8 cellular contexts compared by ENCODE assay signal in the genomic region with DNA sequence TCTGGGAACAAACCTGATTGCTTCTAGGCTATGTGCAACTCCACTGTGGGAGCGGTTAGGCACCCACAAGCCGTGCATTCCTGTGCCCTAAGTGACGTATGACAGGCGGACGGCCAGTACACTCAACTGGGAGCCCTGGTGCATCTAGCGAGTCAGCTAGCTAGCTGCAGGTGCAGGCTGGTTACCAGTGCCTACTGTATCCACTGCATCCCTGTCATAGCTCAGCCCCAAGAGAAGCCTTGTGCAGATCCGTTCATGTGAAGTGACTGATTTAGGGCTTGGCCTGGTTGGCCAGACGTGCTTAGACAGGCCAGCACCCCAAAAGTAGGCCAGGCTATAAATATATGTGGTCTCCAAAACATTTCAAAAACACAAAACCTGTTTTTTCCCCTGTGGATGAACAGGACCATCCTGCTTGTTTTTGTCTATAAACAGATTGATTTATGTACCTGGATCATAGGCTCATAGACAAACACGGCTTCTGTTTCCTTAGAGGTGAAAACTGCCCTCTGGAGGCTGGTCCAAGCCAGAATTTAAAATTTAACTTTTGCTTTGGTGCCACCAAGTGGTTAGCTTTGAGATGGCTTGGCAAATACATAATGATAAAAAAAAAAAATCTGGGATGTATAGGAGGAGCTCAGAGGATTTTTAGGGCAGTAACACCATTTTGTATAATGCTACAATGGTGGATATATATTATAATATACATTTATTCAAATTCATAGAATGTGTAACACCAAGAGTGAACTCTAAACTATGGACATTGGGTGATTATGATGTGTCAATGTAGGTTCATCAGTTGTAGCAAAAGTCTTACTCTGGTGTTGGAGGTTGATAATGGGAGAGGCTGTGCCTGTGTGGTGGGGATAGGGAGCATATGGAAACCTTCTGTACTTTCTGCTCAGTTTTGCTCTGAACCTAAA.
DNase-seq lines count a peak whose midpoint lies in the region; ATAC-seq, FAIRE-seq and TF ChIP-seq lines count a peak whose summit lies in the region.

No MANE protein-coding gene starts in this region.

- no peak for TF ChIP-seq POLR2A in HepG2 (IDR thresholded peaks at IDR 0.05; ENCODE audit: insufficient read depth in 1 of 2, low read depth in 2 of 2, low read length in 2 of 2)

- no peaks in the 10 kb centered on the region for H3K27me3 ChIP-seq in WERI-Rb-1 (ENCODE audit: insufficient read depth, low read depth, severe bottlenecking)
- H3K27me3 ChIP-seq in HepG2 (ENCODE audit: control insufficient read depth in 1 of 2, insufficient read depth in 2 of 2, low read length in 2 of 2): no peaks in the 10 kb centered on the region

- DNase-seq in C1 segment of cervical spinal cord (lab: John Stamatoyannopoulos, UW) (peak in 8 of 14 donors; percentile 12 to 43 (median 38)), NCI-H2171 treated with DMSO at 0.1 percent for 48 hours (lab: John Stamatoyannopoulos, UW) (peak; percentile 80), WERI-Rb-1 (peak; percentile 52), HepG2 (ENCODE audit: low spot score) (peak; percentile 75)
- DNase-seq in stimulated activated CD8-positive, alpha-beta memory T cell treated with anti-CD3 and anti-CD28 coated beads, Interleukin-15, amount 100 ng/mL, for 1 hour (ENCODE audit: low read depth): peak; percentile 26

- CTCF ChIA-PET in HepG2 (lab: Yijun Ruan, JAX; ENCODE audit: low intra/inter-chr PET ratio, low total read pairs): interaction anchor here (0.6 to 2.0 kb wide), 7 partner anchors 109 to 966 kb away, joined by 3 to 13 read pairs (median 3); no protein-coding TSS in a partner anchor

- peak; percentile 55; the same call in 1 of the 2 replicates for TF ChIP-seq CTCF in WERI-Rb-1 (IDR thresholded peaks at IDR 0.05; ENCODE audit: low read depth, low read length)
- peak; percentile 80 for TF ChIP-seq CTCF in HepG2 (CRISPR knock-in tag; IDR thresholded peaks at IDR 0.05)

- ATAC-seq in GM19023 (IDR thresholded peaks at IDR 0.05; ENCODE audit: unreplicated experiment) (peak; percentile 75), HG03135 (IDR thresholded peaks at IDR 0.05; ENCODE audit: unreplicated experiment) (peak; percentile 89), HepG2 (peak; percentile 87)

- intact Hi-C loops in HepG2 (cut with micrococcal nuclease; ENCODE audit: unreplicated experiment): loop anchor here (1.0 to 5.0 kb wide), 4 partner anchors 67 to 289 kb away; partner anchors contain the start of genes FUBP1 and GIPC2

- H4K20me1 ChIP-seq in HepG2 (ENCODE audit: insufficient read depth, low read length): no peaks in the 10 kb centered on the region

- H3K9ac ChIP-seq in HepG2 (ENCODE audit: insufficient read depth, low read depth, low read length): no peak overlapping the region

- H3K36me3 ChIP-seq in WERI-Rb-1: no peaks in the 10 kb centered on the region
- no peaks in the 10 kb centered on the region; a peak in 2 of 5 replicates for H3K36me3 ChIP-seq in HepG2 (replicated peaks in 1 of 2; ENCODE audit: control insufficient read depth in 1 of 2, insufficient read depth in 2 of 2, low read length in 2 of 2)

- no peak overlapping the region for H3K4me2 ChIP-seq in HepG2 (ENCODE audit: low read depth, low read length)

- H3K4me3 ChIP-seq in WERI-Rb-1 (ENCODE audit: low read depth, low read length) (no peak overlapping the region), HepG2 (replicated peaks in 1 of 3; ENCODE audit: insufficient read depth in 1 of 3, low read depth in 2 of 3, low read length in 3 of 3) (no peak overlapping the region)

- no peaks in the 10 kb centered on the region for H3K79me2 ChIP-seq in HepG2 (ENCODE audit: insufficient read depth, low read length)

- FAIRE-seq in colon (lab: Jason Lieb, UNC): peak; percentile 51
- no peak for FAIRE-seq in HepG2 (lab: Jason Lieb, UNC)

- H3K9me3 ChIP-seq in WERI-Rb-1 (ENCODE audit: severe bottlenecking) (no peaks in the 10 kb centered on the region), HepG2 (ENCODE audit: low read length) (no peaks in the 10 kb centered on the region)

- BruUV-seq in HepG2 (replicated peaks; lab: Mats Ljungman, UMichigan): no TSS peak

- peaks cover 25% of the 10 kb centered on the region for H3K4me1 ChIP-seq in HepG2 (ENCODE audit: insufficient read depth, low read length)

- H3K27ac ChIP-seq in WERI-Rb-1 (no peak overlapping the region), HepG2 (ENCODE audit: extremely low read length, insufficient read depth, low read length) (no peak overlapping the region)

- H2AFZ ChIP-seq in HepG2 (ENCODE audit: low read length): no peak overlapping the region

- TF ChIP-seq EP300 in HepG2 (IDR thresholded peaks at IDR 0.05; ENCODE audit: low read depth in 2 of 2, low read length in 2 of 2): no peak
- TF ChIP-seq EP300 in HepG2 (CRISPR knock-in tag; IDR thresholded peaks at IDR 0.05; ENCODE audit: borderline replicate concordance): no peak

- TF ChIP-seq RAD21 in HepG2 (CRISPR knock-in tag; IDR thresholded peaks at IDR 0.05): peak; percentile 75; the same call in 1 of the 2 replicates

- POLR2A ChIA-PET in HepG2 (lab: Yijun Ruan, JAX): interaction anchor here (1.0 to 2.3 kb wide), 2 partner anchors 110 to 132 kb away, joined by 3 to 13 read pairs; partner anchors contain the start of gene DNAJB4

- WGBS in HepG2 (ENCODE audit: low lambda C conversion rate): 80% methylated on average over 5 of the region's 9 CpGs

- in situ Hi-C loops in HepG2 (cut with HindIII; ENCODE audit: extremely low pct_ligation_motif_present, low pct_unique_long_range_greater_than_20kb): loop anchor here (10.0 kb wide), 1 partner anchor 139 kb away; the partner anchor contains the start of gene FUBP1

TF ChIP-seq in HepG2, 621 proteins besides CTCF, POLR2A, EP300 and RAD21 (continues in another document):
- no peak for TF ChIP-seq ZNF761 (CRISPR knock-in tag; conservative IDR thresholded peaks at IDR 0.05)
- TF ChIP-seq, protein P1, sequence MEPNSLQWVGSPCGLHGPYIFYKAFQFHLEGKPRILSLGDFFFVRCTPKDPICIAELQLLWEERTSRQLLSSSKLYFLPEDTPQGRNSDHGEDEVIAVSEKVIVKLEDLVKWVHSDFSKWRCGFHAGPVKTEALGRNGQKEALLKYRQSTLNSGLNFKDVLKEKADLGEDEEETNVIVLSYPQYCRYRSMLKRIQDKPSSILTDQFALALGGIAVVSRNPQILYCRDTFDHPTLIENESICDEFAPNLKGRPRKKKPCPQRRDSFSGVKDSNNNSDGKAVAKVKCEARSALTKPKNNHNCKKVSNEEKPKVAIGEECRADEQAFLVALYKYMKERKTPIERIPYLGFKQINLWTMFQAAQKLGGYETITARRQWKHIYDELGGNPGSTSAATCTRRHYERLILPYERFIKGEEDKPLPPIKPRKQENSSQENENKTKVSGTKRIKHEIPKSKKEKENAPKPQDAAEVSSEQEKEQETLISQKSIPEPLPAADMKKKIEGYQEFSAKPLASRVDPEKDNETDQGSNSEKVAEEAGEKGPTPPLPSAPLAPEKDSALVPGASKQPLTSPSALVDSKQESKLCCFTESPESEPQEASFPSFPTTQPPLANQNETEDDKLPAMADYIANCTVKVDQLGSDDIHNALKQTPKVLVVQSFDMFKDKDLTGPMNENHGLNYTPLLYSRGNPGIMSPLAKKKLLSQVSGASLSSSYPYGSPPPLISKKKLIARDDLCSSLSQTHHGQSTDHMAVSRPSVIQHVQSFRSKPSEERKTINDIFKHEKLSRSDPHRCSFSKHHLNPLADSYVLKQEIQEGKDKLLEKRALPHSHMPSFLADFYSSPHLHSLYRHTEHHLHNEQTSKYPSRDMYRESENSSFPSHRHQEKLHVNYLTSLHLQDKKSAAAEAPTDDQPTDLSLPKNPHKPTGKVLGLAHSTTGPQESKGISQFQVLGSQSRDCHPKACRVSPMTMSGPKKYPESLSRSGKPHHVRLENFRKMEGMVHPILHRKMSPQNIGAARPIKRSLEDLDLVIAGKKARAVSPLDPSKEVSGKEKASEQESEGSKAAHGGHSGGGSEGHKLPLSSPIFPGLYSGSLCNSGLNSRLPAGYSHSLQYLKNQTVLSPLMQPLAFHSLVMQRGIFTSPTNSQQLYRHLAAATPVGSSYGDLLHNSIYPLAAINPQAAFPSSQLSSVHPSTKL (CRISPR knock-in tag; IDR thresholded peaks at IDR 0.05): 0 out of 2 replicates have a peak, but pooled peaks have one; percentile 19
- TF ChIP-seq, protein P2, sequence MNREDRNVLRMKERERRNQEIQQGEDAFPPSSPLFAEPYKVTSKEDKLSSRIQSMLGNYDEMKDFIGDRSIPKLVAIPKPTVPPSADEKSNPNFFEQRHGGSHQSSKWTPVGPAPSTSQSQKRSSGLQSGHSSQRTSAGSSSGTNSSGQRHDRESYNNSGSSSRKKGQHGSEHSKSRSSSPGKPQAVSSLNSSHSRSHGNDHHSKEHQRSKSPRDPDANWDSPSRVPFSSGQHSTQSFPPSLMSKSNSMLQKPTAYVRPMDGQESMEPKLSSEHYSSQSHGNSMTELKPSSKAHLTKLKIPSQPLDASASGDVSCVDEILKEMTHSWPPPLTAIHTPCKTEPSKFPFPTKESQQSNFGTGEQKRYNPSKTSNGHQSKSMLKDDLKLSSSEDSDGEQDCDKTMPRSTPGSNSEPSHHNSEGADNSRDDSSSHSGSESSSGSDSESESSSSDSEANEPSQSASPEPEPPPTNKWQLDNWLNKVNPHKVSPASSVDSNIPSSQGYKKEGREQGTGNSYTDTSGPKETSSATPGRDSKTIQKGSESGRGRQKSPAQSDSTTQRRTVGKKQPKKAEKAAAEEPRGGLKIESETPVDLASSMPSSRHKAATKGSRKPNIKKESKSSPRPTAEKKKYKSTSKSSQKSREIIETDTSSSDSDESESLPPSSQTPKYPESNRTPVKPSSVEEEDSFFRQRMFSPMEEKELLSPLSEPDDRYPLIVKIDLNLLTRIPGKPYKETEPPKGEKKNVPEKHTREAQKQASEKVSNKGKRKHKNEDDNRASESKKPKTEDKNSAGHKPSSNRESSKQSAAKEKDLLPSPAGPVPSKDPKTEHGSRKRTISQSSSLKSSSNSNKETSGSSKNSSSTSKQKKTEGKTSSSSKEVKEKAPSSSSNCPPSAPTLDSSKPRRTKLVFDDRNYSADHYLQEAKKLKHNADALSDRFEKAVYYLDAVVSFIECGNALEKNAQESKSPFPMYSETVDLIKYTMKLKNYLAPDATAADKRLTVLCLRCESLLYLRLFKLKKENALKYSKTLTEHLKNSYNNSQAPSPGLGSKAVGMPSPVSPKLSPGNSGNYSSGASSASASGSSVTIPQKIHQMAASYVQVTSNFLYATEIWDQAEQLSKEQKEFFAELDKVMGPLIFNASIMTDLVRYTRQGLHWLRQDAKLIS (CRISPR knock-in tag; IDR thresholded peaks at IDR 0.05): no peak

Comparison
In these comparisons a context has a peak if more than half of its experiments do, and no peak if none do; other contexts are left out.
1. DNase-seq: peak in every context shown above with its lines; median percentile 80 in NCI-H2171 treated with DMSO at 0.1 percent for 48 hours; 75 in HepG2; 52 in WERI-Rb-1; 38 in C1 segment of cervical spinal cord; 26 in stimulated activated CD8-positive, alpha-beta memory T cell treated with anti-CD3 and anti-CD28 coated beads, Interleukin-15, amount 100 ng/mL, for 1 hour.